17 cellular contexts compared by ENCODE assay signal in genomic region chr1:18486195-18486594, GRCh38. TPM values are rescaled to one million over a fixed set of nuclear protein-coding genes. Genes with fewer than 3 reads are reported as not detected.
DNase-seq lines count a peak whose midpoint lies in the region; ATAC-seq and TF ChIP-seq lines count a peak whose summit lies in the region.
"Had no signal": no experiment of that assay in that cellular context is flagged by ENCODE, and none has a peak within 500 bp of the region (broad histone marks: within the 10 kb centered on the region; RNA-seq: fewer than 3 reads in every experiment).

No MANE protein-coding gene starts in this region.

- no peaks in the 10 kb centered on the region for H3K4me1 ChIP-seq in BE2C
- peaks cover 2 to 3% of the 10 kb centered on the region in 2 experiments for H3K4me1 ChIP-seq in HCT116 (ENCODE audit: control insufficient read depth in 1 of 2, insufficient read depth in 2 of 2, low read length in 2 of 2)
- peaks cover 39% of the 10 kb centered on the region for H3K4me1 ChIP-seq in OCI-LY7 (ENCODE audit: insufficient read depth, low read length, poor library complexity, severe bottlenecking)
- H3K4me1 ChIP-seq in breast epithelium, result no peaks in the 10 kb centered on the region
- H3K4me1 ChIP-seq: esophagus muscularis mucosa had no signal

- TF ChIP-seq RAD21 in HCT116 (IDR thresholded peaks at IDR 0.05; ENCODE audit: low read depth), result peak; percentile 29; the same call in 1 of the 2 replicates

- H3K9me3 ChIP-seq in BE2C (no peaks in the 10 kb centered on the region), HCT116 (ENCODE audit: control insufficient read depth in 1 of 2, insufficient read depth in 1 of 2, low read depth in 1 of 2, low read length in 2 of 2) (no peaks in the 10 kb centered on the region), OCI-LY7 (ENCODE audit: low read length) (no peaks in the 10 kb centered on the region; the same call in 1 of the 2 replicates), breast epithelium (no peaks in the 10 kb centered on the region)

- POLR2A ChIA-PET in HCT116 (lab: Charles Lee) (no interaction called here), OCI-LY7 (lab: Charles Lee) (interaction anchor here (0.7 kb wide), 3 partner anchors 26 to 1345 kb away, joined by 3 to 4 read pairs (median 3); no protein-coding TSS in a partner anchor)

- H3K4me2 ChIP-seq in HCT116 (ENCODE audit: low read length) (no peak overlapping the region), OCI-LY7 (ENCODE audit: low read length) (no peak overlapping the region)

- peak; percentile 20 for DNase-seq in BE2C
- no peak for DNase-seq in HCT116 (ENCODE audit: low read depth, low spot score)
- DNase-seq in OCI-LY7 (ENCODE audit: low spot score), result no peak
- DNase-seq in iPS-NIHi7 (ENCODE audit: extremely low spot score), result peak; percentile 81
- DNase-seq in hepatic stellate cell (ENCODE audit: low spot score), result no peak
- no peak for DNase-seq in breast epithelium (ENCODE audit: low spot score in 2 of 2)
- no peak for DNase-seq in stimulated activated CD4-positive, alpha-beta T cell treated with anti-CD3 and anti-CD28 coated beads, Interleukin-2, amount 100 ng/mL, for 24 hours
- DNase-seq: DMS53, heart right ventricle, NCI-H1417 treated with DMSO at 0.1 percent for 48 hours, NCI-H774, SHP77, T1000 had no signal

- H3K36me3 ChIP-seq in BE2C, result no peaks in the 10 kb centered on the region
- no peaks in the 10 kb centered on the region for H3K36me3 ChIP-seq in HCT116 (ENCODE audit: control insufficient read depth in 1 of 2, insufficient read depth in 2 of 2, low read length in 2 of 2)
- no peaks in the 10 kb centered on the region for H3K36me3 ChIP-seq in OCI-LY7 (ENCODE audit: insufficient read depth, low read length)
- no peaks in the 10 kb centered on the region for H3K36me3 ChIP-seq in breast epithelium
- H3K36me3 ChIP-seq: esophagus muscularis mucosa, heart right ventricle had no signal

- no peak overlapping the region for H2AFZ ChIP-seq in HCT116 (ENCODE audit: low read depth, low read length, poor library complexity, severe bottlenecking)
- H2AFZ ChIP-seq in OCI-LY7 (ENCODE audit: low read length), result no peak overlapping the region

- RAD21 ChIA-PET in HCT116 (lab: Charles Lee; ENCODE audit: low non-redundant PET in 1 of 2, low total read pairs in 2 of 2, uncharacterized antibody in 2 of 2, unreplicated experiment in 2 of 2), result no interaction called here

- intact Hi-C loops in HCT116 (cut with micrococcal nuclease) (no loop called here), OCI-LY7 (cut with micrococcal nuclease; ENCODE audit: unreplicated experiment) (no loop called here), breast epithelium (cut with DNase I; ENCODE audit: low total_unique reads) (no loop called here)

- no peak overlapping the region for H3K4me3 ChIP-seq in BE2C (ENCODE audit: low read depth, low read length)
- no peak overlapping the region for H3K4me3 ChIP-seq in HCT116 (replicated peaks in 1 of 2; ENCODE audit: low read depth in 1 of 2, low read length in 2 of 2)
- no peak overlapping the region for H3K4me3 ChIP-seq in OCI-LY7 (ENCODE audit: low read depth, low read length, poor library complexity, severe bottlenecking)
- H3K4me3 ChIP-seq in breast epithelium, result no peak overlapping the region
- H3K4me3 ChIP-seq: esophagus muscularis mucosa, heart right ventricle had no signal

- H4K20me1 ChIP-seq in HCT116 (ENCODE audit: insufficient read depth) (no peaks in the 10 kb centered on the region), OCI-LY7 (ENCODE audit: insufficient read depth, low read length) (no peaks in the 10 kb centered on the region)

- BruUV-seq in HCT116 (replicated peaks; lab: Mats Ljungman, UMichigan), result no TSS peak
- BruUV-seq in OCI-LY7 (replicated peaks; lab: Mats Ljungman, UMichigan), result no TSS peak

- no peaks in the 10 kb centered on the region for H3K79me2 ChIP-seq in HCT116 (ENCODE audit: insufficient read depth, low read length)
- H3K79me2 ChIP-seq in OCI-LY7 (ENCODE audit: insufficient read depth, low read depth, low read length), result no peaks in the 10 kb centered on the region

- no peaks in the 10 kb centered on the region for H3K27me3 ChIP-seq in BE2C
- peaks cover 9% of the 10 kb centered on the region for H3K27me3 ChIP-seq in HCT116 (ENCODE audit: insufficient read depth, low read length)
- no peaks in the 10 kb centered on the region for H3K27me3 ChIP-seq in breast epithelium

- TF ChIP-seq CTCF in BE2C (IDR thresholded peaks at IDR 0.05; ENCODE audit: low read depth, low read length), result peak; percentile 51
- TF ChIP-seq CTCF in HCT116 (IDR thresholded peaks at IDR 0.05 in 2 of 3, conservative IDR thresholded peaks at IDR 0.05 in 1 of 3; ENCODE audit: borderline replicate concordance in 1 of 3, insufficient read depth in 1 of 3, low read depth in 2 of 3, low read length in 2 of 3), result peak; percentile 29 to 62 (median 56); a peak in 5 of 6 replicates
- TF ChIP-seq CTCF in OCI-LY7 (conservative IDR thresholded peaks at IDR 0.05; ENCODE audit: low read length), result peak; percentile 53; the same call in 1 of the 2 replicates
- no peak for TF ChIP-seq CTCF in breast epithelium (IDR thresholded peaks at IDR 0.05)

- H3K27ac ChIP-seq in HCT116 (ENCODE audit: low read depth, low read length) (no peak overlapping the region), OCI-LY7 (ENCODE audit: low read depth, low read length, poor library complexity, severe bottlenecking) (no peak overlapping the region), breast epithelium (no peak overlapping the region)
- H3K27ac ChIP-seq: esophagus muscularis mucosa, heart right ventricle had no signal

- no peaks in the 10 kb centered on the region for H3K9me2 ChIP-seq in HCT116 (ENCODE audit: insufficient read depth)
- H3K9me2 ChIP-seq in OCI-LY7 (ENCODE audit: insufficient read depth, low read length), result no peaks in the 10 kb centered on the region

- no peak for TF ChIP-seq POLR2A in HCT116 (IDR thresholded peaks at IDR 0.05; ENCODE audit: borderline replicate concordance, extremely low read depth, insufficient read depth, insufficient read length)
- TF ChIP-seq POLR2A in breast epithelium (IDR thresholded peaks at IDR 0.05), result no peak

- CTCF ChIA-PET in HCT116 (lab: Charles Lee), result no interaction called here
- CTCF ChIA-PET in OCI-LY7 (lab: Charles Lee; ENCODE audit: unreplicated experiment), result no interaction called here

- ATAC-seq in HCT116 (peak; percentile 81), HG03521 (IDR thresholded peaks at IDR 0.05; ENCODE audit: unreplicated experiment) (no peak)
- ATAC-seq: heart right ventricle; natural killer cell treated with Interleukin-12 subunit alpha and Interleukin-12 subunit beta and Interleukin-15 and Interleukin-18, amount 100 ng/mL, for 72 hours had no signal

- no peak overlapping the region for H3K9ac ChIP-seq in HCT116 (ENCODE audit: low read length)

TF ChIP-seq in HCT116, 20 proteins besides CTCF, POLR2A, EP300 and RAD21 (continues in another document):
- TF ChIP-seq CBX3 (IDR thresholded peaks at IDR 0.05; ENCODE audit: low read depth), result no peak
- no peak for TF ChIP-seq ZFX (IDR thresholded peaks at IDR 0.05)
- TF ChIP-seq SRF (IDR thresholded peaks at IDR 0.05; ENCODE audit: low read depth), result no peak
- no peak for TF ChIP-seq TCF7L2 (IDR thresholded peaks at IDR 0.05; ENCODE audit: borderline replicate concordance, extremely low read depth, insufficient read depth, insufficient read length)
- TF ChIP-seq REST (IDR thresholded peaks at IDR 0.05; ENCODE audit: low read depth), result no peak
- TF ChIP-seq YY1 (IDR thresholded peaks at IDR 0.05; ENCODE audit: extremely low read depth, insufficient replicate concordance, low read depth, low read length), result no peak
- TF ChIP-seq SIN3A (IDR thresholded peaks at IDR 0.05; ENCODE audit: low read depth), result no peak
- TF ChIP-seq JUND (IDR thresholded peaks at IDR 0.05), result no peak
- TF ChIP-seq MAX (IDR thresholded peaks at IDR 0.05), result no peak
- no peak for TF ChIP-seq ZNF274 (IDR thresholded peaks at IDR 0.05; ENCODE audit: low read depth, low read length)
- no peak for TF ChIP-seq FOSL1 (IDR thresholded peaks at IDR 0.05; ENCODE audit: low read depth)
- TF ChIP-seq SP1 (IDR thresholded peaks at IDR 0.05; ENCODE audit: low read depth), result no peak
- TF ChIP-seq, protein P1, sequence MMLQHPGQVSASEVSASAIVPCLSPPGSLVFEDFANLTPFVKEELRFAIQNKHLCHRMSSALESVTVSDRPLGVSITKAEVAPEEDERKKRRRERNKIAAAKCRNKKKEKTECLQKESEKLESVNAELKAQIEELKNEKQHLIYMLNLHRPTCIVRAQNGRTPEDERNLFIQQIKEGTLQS (IDR thresholded peaks at IDR 0.05), result no peak

RNA-seq across cellular contexts. Expression of gene KLHDC7A, which starts 5.5 kb away (rescaled TPM):
- not detected for polyA plus RNA-seq in BE2C (2012; ENCODE audit: insufficient read depth, insufficient read length, low read depth)
- 0.30 TPM for total RNA-seq in HCT116 (2021; ENCODE audit: unreplicated experiment)
- 0.04 and 0.09 TPM in 2 replicates for polyA plus RNA-seq in HCT116 (2012)
- 2.6 and 3.5 TPM in 2 replicates for total RNA-seq in OCI-LY7 (2014; rRNA removed; shearing (Covaris generic))
- 0.59 and 0.91 TPM in 2 replicates for total RNA-seq in OCI-LY7 (2022)
- total RNA-seq in breast epithelium, result 10 to 100 TPM in 1 of 3 donors, under 1 TPM in 2; 0.80 to 15.7 (median 0.98) TPM
- total RNA-seq: esophagus muscularis mucosa, temporal lobe had no signal
- polyA plus RNA-seq: heart right ventricle had no signal

Comparison
In these comparisons a context has a peak if more than half of its experiments do, and no peak if none do; other contexts are left out.
1. DNase-seq: peak in BE2C (single experiment) and iPS-NIHi7 (single experiment); none in HCT116 (single experiment), OCI-LY7 (single experiment), hepatic stellate cell (single experiment), breast epithelium (0 of 2) and stimulated activated CD4-positive, alpha-beta T cell treated with anti-CD3 and anti-CD28 coated beads, Interleukin-2, amount 100 ng/mL, for 24 hours (0 of 2).
2. CTCF ChIP-seq: peak in BE2C (single experiment), HCT116 (3 of 3) and OCI-LY7 (single experiment); none in breast epithelium (0 of 3).